8 cellular contexts compared by ENCODE assay signal in the genomic region with DNA sequence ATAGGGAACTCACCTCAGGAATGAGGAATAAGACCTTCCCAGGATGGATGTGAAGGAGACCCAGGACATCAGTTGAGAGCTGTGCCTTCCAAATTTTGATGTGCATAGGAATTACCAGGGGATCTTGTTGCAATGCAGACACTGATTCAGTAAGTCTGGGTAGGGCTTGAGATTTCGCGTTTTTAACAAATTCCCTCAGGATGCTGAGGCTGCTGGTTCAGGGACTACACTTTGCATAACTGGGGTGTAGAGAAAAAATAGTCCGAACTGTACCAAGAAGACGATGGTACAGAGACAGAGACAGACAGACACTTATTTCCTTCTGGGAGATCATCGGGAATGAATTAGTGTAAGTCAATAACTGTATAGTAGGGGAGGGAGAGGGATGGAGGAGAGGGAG.
A peak's percentile ranks its signal among the peaks of the same experiment; 100 is the strongest.
DNase-seq lines count a peak whose midpoint lies in the region; ATAC-seq and TF ChIP-seq lines count a peak whose summit lies in the region.

No MANE protein-coding gene starts in this region.

- H3K27me3 Mint-ChIP-seq in activated naive CD8-positive, alpha-beta T cell, result no peaks in the 10 kb centered on the region
- H3K27me3 Mint-ChIP-seq in mesothelial cell of epicardium (ENCODE audit: low read depth), result no peaks in the 10 kb centered on the region

- no peak overlapping the region for H3K27ac Mint-ChIP-seq in activated naive CD8-positive, alpha-beta T cell
- peak overlapping the region; percentile 54 for H3K27ac Mint-ChIP-seq in mesothelial cell of epicardium

- H3K36me3 ChIP-seq in left ventricle myocardium inferior (no peaks in the 10 kb centered on the region), vagina (no peaks in the 10 kb centered on the region)

- peak overlapping the region; percentile 84 for H3K4me3 Mint-ChIP-seq in activated naive CD8-positive, alpha-beta T cell
- peak overlapping the region; percentile 80 for H3K4me3 Mint-ChIP-seq in mesothelial cell of epicardium

- no peak for TF ChIP-seq POLR2A in vagina (IDR thresholded peaks at IDR 0.05)

- DNase-seq in left ventricle myocardium inferior (no peak), Right ventricle myocardium superior (no peak), mesothelial cell of epicardium (ENCODE audit: low spot score in 2 of 2, unreplicated experiment in 2 of 2) (no peak), vagina (ENCODE audit: extremely low spot score in 2 of 2) (no peak), activated gamma-delta T cell treated with Interleukin-2 at 50 U/mL for 16 hours (no peak), NOMO-1 treated with DMSO at 0.1 percent for 48 hours (lab: John Stamatoyannopoulos, UW; ENCODE audit: unreplicated experiment) (no peak), SIG-M5 (lab: John Stamatoyannopoulos, UW) (no peak)

- no peak for ATAC-seq in Right ventricle myocardium superior (ENCODE audit: poor library complexity)

- H3K9me3 Mint-ChIP-seq in activated naive CD8-positive, alpha-beta T cell (ENCODE audit: low read depth), result no peaks in the 10 kb centered on the region
- peaks cover 8% of the 10 kb centered on the region for H3K9me3 Mint-ChIP-seq in mesothelial cell of epicardium

- H3K4me1 Mint-ChIP-seq in activated naive CD8-positive, alpha-beta T cell (ENCODE audit: low read depth), result peaks cover 38% of the 10 kb centered on the region
- peaks cover 21% of the 10 kb centered on the region for H3K4me1 Mint-ChIP-seq in mesothelial cell of epicardium

- no peak for TF ChIP-seq CTCF in left ventricle myocardium inferior (IDR thresholded peaks at IDR 0.05; ENCODE audit: borderline replicate concordance)
- TF ChIP-seq CTCF in mesothelial cell of epicardium (IDR thresholded peaks at IDR 0.05; ENCODE audit: unreplicated experiment), result no peak
- TF ChIP-seq CTCF in vagina (IDR thresholded peaks at IDR 0.05), result no peak

- intact Hi-C loops in left ventricle myocardium inferior (cut with micrococcal nuclease), result no loop called here
- intact Hi-C loops in Right ventricle myocardium superior (cut with DNase I), result no loop called here
- intact Hi-C loops in vagina (cut with DNase I), result no loop called here

- H3K27ac ChIP-seq in left ventricle myocardium inferior (replicated peaks), result no peak overlapping the region
- no peak overlapping the region for H3K27ac ChIP-seq in vagina

- H3K9me3 ChIP-seq in left ventricle myocardium inferior (replicated peaks), result no peaks in the 10 kb centered on the region
- H3K9me3 ChIP-seq in vagina, result no peaks in the 10 kb centered on the region

- H3K27me3 ChIP-seq in left ventricle myocardium inferior (ENCODE audit: low read depth) (no peaks in the 10 kb centered on the region), vagina (no peaks in the 10 kb centered on the region)

- H3K36me3 Mint-ChIP-seq in activated naive CD8-positive, alpha-beta T cell, result no peaks in the 10 kb centered on the region
- peaks cover 3% of the 10 kb centered on the region for H3K36me3 Mint-ChIP-seq in mesothelial cell of epicardium

- H3K4me3 ChIP-seq in left ventricle myocardium inferior (peak overlapping the region; percentile 70), vagina (peak overlapping the region; percentile 40 to 59)

- H3K4me1 ChIP-seq in left ventricle myocardium inferior, result peaks cover 20% of the 10 kb centered on the region
- H3K4me1 ChIP-seq in vagina, result peaks cover 10% of the 10 kb centered on the region
